Comparison of ENCODE assay signal across 7 cellular contexts in the genomic region with DNA sequence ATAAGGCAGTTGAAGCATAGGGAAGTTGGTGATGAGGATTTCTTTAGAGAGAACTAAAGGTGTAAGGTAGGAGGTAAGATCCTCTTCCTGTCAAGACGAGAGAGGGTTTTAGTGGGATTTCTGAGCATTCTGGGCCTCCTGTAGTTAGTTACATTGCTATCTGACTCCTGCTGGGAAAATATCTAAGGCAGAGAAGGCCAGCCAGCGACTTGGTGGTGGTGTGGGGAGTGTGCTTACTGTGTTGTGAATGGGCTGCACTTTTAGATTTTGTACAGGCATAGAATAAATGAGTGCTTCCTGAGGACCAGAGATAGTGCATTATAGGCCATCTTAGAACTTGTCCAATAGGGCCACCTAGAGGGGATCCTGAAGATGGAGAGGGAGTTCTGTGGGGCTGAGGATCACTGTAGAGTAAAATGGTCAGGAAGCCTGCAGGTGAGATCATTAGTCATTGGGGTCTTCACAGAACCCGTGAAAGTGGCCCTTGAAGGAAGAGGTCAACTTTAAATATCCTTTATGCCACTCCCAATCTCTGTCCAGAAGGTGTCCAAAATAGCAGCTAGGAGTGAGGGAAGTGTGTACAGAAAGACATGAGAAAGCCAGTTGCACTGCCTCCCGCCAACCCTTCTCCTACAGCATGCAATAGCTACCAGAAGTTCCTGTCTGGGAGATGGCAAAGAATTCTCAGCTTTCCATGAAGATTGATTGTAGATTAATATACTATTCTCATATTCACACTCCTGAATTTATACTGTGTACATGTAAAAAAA.
DNase-seq lines count a peak whose midpoint lies in the region; ATAC-seq and TF ChIP-seq lines count a peak whose summit lies in the region.

No MANE protein-coding gene starts in this region.

- no peaks in the 10 kb centered on the region for H3K4me1 ChIP-seq in MM.1S (ENCODE audit: low read length)

- H3K79me2 ChIP-seq in MM.1S (ENCODE audit: low read length): no peaks in the 10 kb centered on the region

- no peak overlapping the region for H3K4me3 Mint-ChIP-seq in osteocyte (ENCODE audit: unreplicated experiment)

- H3K36me3 Mint-ChIP-seq in osteocyte (ENCODE audit: unreplicated experiment): peaks cover 5% of the 10 kb centered on the region

- H3K4me1 Mint-ChIP-seq in osteocyte (ENCODE audit: unreplicated experiment): no peaks in the 10 kb centered on the region

- H3K9me2 ChIP-seq in MM.1S (replicated peaks; ENCODE audit: insufficient read depth, low read length): no peaks in the 10 kb centered on the region

- no peaks in the 10 kb centered on the region for H3K9me3 ChIP-seq in MM.1S (replicated peaks; ENCODE audit: insufficient read depth, low read length)

- DNase-seq in MM.1S: no peak
- peak; percentile 46 for DNase-seq in astrocyte of the cerebellum (ENCODE audit: low read depth)
- DNase-seq in osteocyte (ENCODE audit: extremely low spot score, unreplicated experiment): no peak
- DNase-seq in NOMO-1 (lab: John Stamatoyannopoulos, UW; ENCODE audit: unreplicated experiment in 2 of 2): no peak

- H4K20me1 ChIP-seq in MM.1S (ENCODE audit: insufficient read depth, low read length): no peaks in the 10 kb centered on the region

- H3K36me3 ChIP-seq in MM.1S (replicated peaks; ENCODE audit: insufficient read depth, low read length): no peaks in the 10 kb centered on the region

- H3K27me3 ChIP-seq in MM.1S (replicated peaks; ENCODE audit: insufficient read depth, low read length): no peaks in the 10 kb centered on the region

- no peak overlapping the region for H3K4me2 ChIP-seq in MM.1S (ENCODE audit: low read depth, low read length)

- no peaks in the 10 kb centered on the region for H3K9me3 Mint-ChIP-seq in osteocyte (ENCODE audit: unreplicated experiment)

- H3K27me3 Mint-ChIP-seq in osteocyte (ENCODE audit: unreplicated experiment): no peaks in the 10 kb centered on the region

- no peak overlapping the region for H2AFZ ChIP-seq in MM.1S (ENCODE audit: low read length)

- no peaks in the 10 kb centered on the region for H3F3A ChIP-seq in MM.1S (ENCODE audit: insufficient read depth, low read length)

- ATAC-seq in GM18868 (IDR thresholded peaks at IDR 0.05; ENCODE audit: unreplicated experiment) (peak; percentile 80), GM21529 (IDR thresholded peaks at IDR 0.05; ENCODE audit: unreplicated experiment) (no peak), GM21528 (IDR thresholded peaks at IDR 0.05; ENCODE audit: low FRiP score, unreplicated experiment) (no peak)

- H3K4me3 ChIP-seq in MM.1S (ENCODE audit: low read length) (no peak overlapping the region), astrocyte of the cerebellum (ENCODE audit: low read depth, low read length) (no peak overlapping the region)

- no peak overlapping the region for H3K27ac Mint-ChIP-seq in osteocyte (ENCODE audit: unreplicated experiment)

- H3K9ac ChIP-seq in MM.1S (ENCODE audit: low read length): no peak overlapping the region

- in situ Hi-C loops in astrocyte of the cerebellum (cut with HindIII; ENCODE audit: low sequenced_read_pairs): no loop called here

- TF ChIP-seq CTCF in MM.1S (IDR thresholded peaks at IDR 0.05; ENCODE audit: low read length) (peak; percentile 33), astrocyte of the cerebellum (IDR thresholded peaks at IDR 0.05; ENCODE audit: low read depth, low read length, missing control alignments) (peak; percentile 66), osteocyte (IDR thresholded peaks at IDR 0.05) (peak; percentile 67)

- H3K27ac ChIP-seq in MM.1S (ENCODE audit: low read length): no peak overlapping the region
